33 cellular contexts compared by ENCODE assay signal in genomic region chr18:7793100-7793499, GRCh38.
"Had no signal": no experiment of that assay in that cellular context is flagged by ENCODE, and none has a peak within 500 bp of the region (broad histone marks: within the 10 kb centered on the region; RNA-seq: fewer than 3 reads in every experiment).

No MANE protein-coding gene starts in this region.

- FAIRE-seq: astrocyte, TTC549 had no signal

- H3K4me3 ChIP-seq: adrenal gland, body of pancreas, breast epithelium had no signal

- ATAC-seq: activated CD8-positive, alpha-beta T cell treated with anti-CD3 and anti-CD28 coated beads for 36 hours; activated naive CD4-positive, alpha-beta T cell treated with anti-CD3 and anti-CD28 coated beads, Interleukin-2, amount 50 U/mL, for 72 hours; activated T-cell treated with anti-CD3 and anti-CD28 coated beads, Interleukin-2, amount 50 U/mL, for 4 hours; activated T-cell treated with anti-CD3 and anti-CD28 coated beads, Interleukin-2, amount 50 U/mL, for 72 hours; activated T-helper 17 cell treated with anti-CD3 and anti-CD28 coated beads, Interleukin-2, amount 50 U/mL, for 72 hours; body of pancreas; T-helper 17 cell had no signal

- H3K27ac ChIP-seq: adrenal gland, body of pancreas, brain microvascular endothelial cell, breast epithelium, VCaP had no signal

- H3K27me3 ChIP-seq: adrenal gland, body of pancreas, brain microvascular endothelial cell, breast epithelium had no signal

- H3K36me3 ChIP-seq: adrenal gland, brain microvascular endothelial cell, breast epithelium had no signal

- DNase-seq: activated B cell treated with CpG ODN at 0.5 μM for 24 hours; activated CD4-positive, alpha-beta memory T cell treated with anti-CD3 and anti-CD28 coated beads for 36 hours; activated CD4-positive, alpha-beta T cell treated with anti-CD3 and anti-CD28 coated beads for 4 hours; activated CD4-positive, alpha-beta T cell treated with anti-CD3 and anti-CD28 coated beads, Interleukin-2, amount 10 ng/mL, durations not matched to agents 24 days and 14 days; activated CD4-positive, alpha-beta T cell treated with anti-CD3 and anti-CD28 coated beads, Interleukin-2, amount 50 U/mL, for 1 hour; activated CD4-positive, alpha-beta T cell treated with anti-CD3 and anti-CD28 coated beads, Interleukin-2, amount 50 U/mL, for 4 hours; activated CD4-positive, CD25-positive, alpha-beta regulatory T cell treated with anti-CD3 and anti-CD28 coated beads, Interleukin-2, amount 50 U/mL, for 72 hours; activated CD8-positive, alpha-beta memory T cell treated with anti-CD3 and anti-CD28 coated beads, Interleukin-2, amount 50 U/mL, for 4 hours; activated CD8-positive, alpha-beta T cell treated with anti-CD3 and anti-CD28 coated beads for 36 hours; activated effector memory CD4-positive, alpha-beta T cell treated with anti-CD3 and anti-CD28 coated beads, Interleukin-2, amount 50 U/mL, for 16 hours; activated gamma-delta T cell treated with Interleukin-2 at 50 U/mL for 16 hours; activated naive CD4-positive, alpha-beta T cell; activated naive CD4-positive, alpha-beta T cell treated with anti-CD3 and anti-CD28 coated beads for 36 hours; activated naive CD4-positive, alpha-beta T cell treated with anti-CD3 and anti-CD28 coated beads, Interleukin-2, amount 50 U/mL, for 16 hours; activated naive CD8-positive, alpha-beta T cell treated with anti-CD3 and anti-CD28 coated beads for 36 hours; activated T-cell treated with anti-CD3 and anti-CD28 coated beads for 4 hours; activated T-cell treated with anti-CD3 and anti-CD28 coated beads, Interleukin-2, amount 50 U/mL, for 1 hour; activated T-cell treated with anti-CD3 and anti-CD28 coated beads, Interleukin-2, amount 50 U/mL, for 4 hours; activated T-cell treated with anti-CD3 and anti-CD28 coated beads, Interleukin-2, amount 50 U/mL, for 72 hours; adrenal gland; amniotic stem cell; aorta; body of pancreas; brain microvascular endothelial cell; central memory CD4-positive, alpha-beta T cell; T-helper 17 cell; T-helper 9 cell had no signal

- H3K4me1 ChIP-seq: breast epithelium had no signal

- H3K9me3 ChIP-seq: adrenal gland, body of pancreas, breast epithelium had no signal
